Comparison of ENCODE assay signal across 23 cellular contexts in the genomic region with DNA sequence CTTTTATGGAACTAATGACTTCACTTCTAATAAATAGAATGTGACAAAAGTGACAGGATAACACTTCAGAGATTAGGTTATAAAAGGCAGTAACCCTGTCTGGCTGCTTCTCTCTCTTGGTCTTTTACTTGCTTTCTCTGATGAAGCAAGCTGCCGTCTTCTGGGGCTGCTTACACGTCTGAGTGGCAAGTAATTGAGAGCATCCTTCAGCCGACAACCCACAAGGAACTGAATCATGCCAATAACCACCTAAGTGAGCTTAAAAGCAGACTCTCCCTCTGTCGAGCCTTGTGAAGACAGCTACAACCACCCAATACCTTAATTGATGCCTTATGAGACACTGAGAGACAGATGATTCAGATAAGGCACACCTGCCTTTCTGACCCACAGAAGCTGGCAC.
"Had no signal": no experiment of that assay in that cellular context is flagged by ENCODE, and none has a peak within 500 bp of the region (broad histone marks: within the 10 kb centered on the region; RNA-seq: fewer than 3 reads in every experiment).

No MANE protein-coding gene starts in this region.

- H3K9me3 ChIP-seq: ascending aorta, lower lobe of right lung, thoracic aorta, vagina had no signal

- H3K27ac Mint-ChIP-seq: activated B cell treated with CpG ODN at 0.5 μM for 24 hours; activated CD4-positive, alpha-beta T cell treated with anti-CD3 and anti-CD28 coated beads for 36 hours; activated naive CD4-positive, alpha-beta T cell treated with anti-CD3 and anti-CD28 coated beads, Interleukin-2, amount 50 U/mL, for 72 hours; activated T-cell treated with anti-CD3 and anti-CD28 coated beads, Interleukin-2, amount 50 U/mL, for 24 hours; activated T-helper 17 cell treated with anti-CD3 and anti-CD28 coated beads, Interleukin-2, amount 50 U/mL, for 72 hours; immature natural killer cell; naive thymus-derived CD4-positive, alpha-beta T cell; progenitor cell of endocrine pancreas; type B pancreatic cell had no signal

- H3K9me3 Mint-ChIP-seq: activated T-helper 17 cell treated with anti-CD3 and anti-CD28 coated beads, Interleukin-2, amount 50 U/mL, for 72 hours; type B pancreatic cell had no signal

- H3K27ac ChIP-seq: ascending aorta, brain microvascular endothelial cell, epithelial cell of prostate, lower lobe of right lung, thoracic aorta, vagina had no signal

- H3K27me3 Mint-ChIP-seq: activated B cell treated with CpG ODN at 0.5 μM for 24 hours; activated CD4-positive, alpha-beta T cell treated with anti-CD3 and anti-CD28 coated beads for 36 hours; activated T-cell treated with anti-CD3 and anti-CD28 coated beads, Interleukin-2, amount 50 U/mL, for 24 hours; activated T-helper 17 cell treated with anti-CD3 and anti-CD28 coated beads, Interleukin-2, amount 50 U/mL, for 72 hours; central memory CD8-positive, alpha-beta T cell; naive thymus-derived CD4-positive, alpha-beta T cell; progenitor cell of endocrine pancreas; type B pancreatic cell had no signal

- H3K4me3 Mint-ChIP-seq: activated B cell treated with CpG ODN at 0.5 μM for 24 hours; activated CD4-positive, alpha-beta T cell treated with anti-CD3 and anti-CD28 coated beads for 36 hours; activated T-cell treated with anti-CD3 and anti-CD28 coated beads, Interleukin-2, amount 50 U/mL, for 24 hours; activated T-helper 17 cell treated with anti-CD3 and anti-CD28 coated beads, Interleukin-2, amount 50 U/mL, for 72 hours; central memory CD8-positive, alpha-beta T cell; immature natural killer cell; naive thymus-derived CD4-positive, alpha-beta T cell; type B pancreatic cell had no signal

- ATAC-seq: activated CD4-positive, alpha-beta T cell treated with anti-CD3 and anti-CD28 coated beads for 36 hours; activated naive CD4-positive, alpha-beta T cell treated with anti-CD3 and anti-CD28 coated beads, Interleukin-2, amount 50 U/mL, for 72 hours; activated T-helper 17 cell treated with anti-CD3 and anti-CD28 coated beads, Interleukin-2, amount 50 U/mL, for 72 hours; left lobe of liver; lower lobe of right lung; naive thymus-derived CD4-positive, alpha-beta T cell had no signal

- H3K4me1 Mint-ChIP-seq: activated B cell treated with CpG ODN at 0.5 μM for 24 hours; activated CD4-positive, alpha-beta T cell treated with anti-CD3 and anti-CD28 coated beads for 36 hours; activated T-helper 17 cell treated with anti-CD3 and anti-CD28 coated beads, Interleukin-2, amount 50 U/mL, for 72 hours; central memory CD8-positive, alpha-beta T cell; immature natural killer cell; naive thymus-derived CD4-positive, alpha-beta T cell had no signal

- H3K4me3 ChIP-seq: ascending aorta, lower lobe of right lung, thoracic aorta, vagina had no signal

- H3K36me3 Mint-ChIP-seq: activated naive CD4-positive, alpha-beta T cell treated with anti-CD3 and anti-CD28 coated beads, Interleukin-2, amount 50 U/mL, for 72 hours; immature natural killer cell; naive thymus-derived CD4-positive, alpha-beta T cell; type B pancreatic cell had no signal

- H3K36me3 ChIP-seq: ascending aorta, brain microvascular endothelial cell, lower lobe of right lung, thoracic aorta, vagina had no signal

- H3K4me1 ChIP-seq: ascending aorta, lower lobe of right lung, vagina had no signal

- DNase-seq: activated B cell treated with CpG ODN at 0.5 μM for 24 hours; activated CD4-positive, alpha-beta T cell treated with anti-CD3 and anti-CD28 coated beads for 36 hours; activated CD4-positive, alpha-beta T cell treated with anti-CD3 and anti-CD28 coated beads, Interleukin-2, amount 50 U/mL, for 4 hours; activated CD8-positive, alpha-beta memory T cell treated with anti-CD3 and anti-CD28 coated beads for 24 hours; activated CD8-positive, alpha-beta memory T cell treated with anti-CD3 and anti-CD28 coated beads, Interleukin-2, amount 50 U/mL, for 4 hours; activated T-cell treated with anti-CD3 and anti-CD28 coated beads, Interleukin-2, amount 50 U/mL, for 24 hours; brain microvascular endothelial cell; immature natural killer cell; lower lobe of right lung; naive thymus-derived CD4-positive, alpha-beta T cell; stimulated activated CD4-positive, alpha-beta T cell treated with anti-CD3 and anti-CD28 coated beads, Interleukin-2, amount 100 ng/mL, for 48 hours; stimulated activated naive CD4-positive, alpha-beta T cell; T1000 had no signal

- H3K27me3 ChIP-seq: ascending aorta, brain microvascular endothelial cell, vagina had no signal
